ENCODE assay signal across 8 cellular contexts in genomic region chr15:22665059-22665702, GRCh38.
DNase-seq lines count a peak whose midpoint lies in the region; ATAC-seq and TF ChIP-seq lines count a peak whose summit lies in the region.
"Not testable (repeated sequence)": the region's sequence is repeated elsewhere in the genome, so short reads cannot be mapped to it uniquely, and the experiment has no call there.

No MANE protein-coding gene starts in this region.

- not testable (repeated sequence) for H3K36me3 ChIP-seq in CD4-positive, CD25-positive, alpha-beta regulatory T cell (ENCODE audit: control insufficient read depth, insufficient read depth, low read length); left ventricle myocardium inferior; naive thymus-derived CD4-positive, alpha-beta T cell (ENCODE audit: control insufficient read depth in 2 of 3, insufficient read depth in 3 of 3, low read length in 3 of 3)

- CTCF ChIA-PET in activated CD8-positive, alpha-beta T cell treated with anti-CD3 and anti-CD28 coated beads, Interleukin-2, amount 10 ng/mL, durations not matched to agents 7 days and 5 days (lab: Charles Lee); naive thymus-derived CD4-positive, alpha-beta T cell (lab: Charles Lee): not testable (repeated sequence)

- intact Hi-C loops in left ventricle myocardium inferior (cut with micrococcal nuclease); naive thymus-derived CD4-positive, alpha-beta T cell (cut with micrococcal nuclease): not testable (repeated sequence)

- not testable (repeated sequence) for TF ChIP-seq CTCF in chondrocyte (IDR thresholded peaks at IDR 0.05); left ventricle myocardium inferior (IDR thresholded peaks at IDR 0.05; ENCODE audit: borderline replicate concordance)

- H3K27me3 ChIP-seq in CD4-positive, CD25-positive, alpha-beta regulatory T cell (ENCODE audit: control insufficient read depth, insufficient read depth, low read length); left ventricle myocardium inferior (ENCODE audit: low read depth); naive thymus-derived CD4-positive, alpha-beta T cell (ENCODE audit: control insufficient read depth in 2 of 2, insufficient read depth in 2 of 2, low read length in 2 of 2): not testable (repeated sequence)

- not testable (repeated sequence) for H3K27ac ChIP-seq in CD4-positive, CD25-positive, alpha-beta regulatory T cell (ENCODE audit: insufficient read depth, low read length, poor library complexity, severe bottlenecking)
- H3K27ac ChIP-seq in left ventricle myocardium inferior (replicated peaks): peak overlapping the region; percentile 96
- peak overlapping the region; percentile 63 for H3K27ac ChIP-seq in naive thymus-derived CD4-positive, alpha-beta T cell (ENCODE audit: low read depth, low read length)

- H3K4me3 Mint-ChIP-seq in CD4-positive, CD25-positive, alpha-beta regulatory T cell: peak overlapping the region; percentile 78 to 87 (median 84)
- peak overlapping the region; percentile 74 for H3K4me3 Mint-ChIP-seq in activated CD8-positive, alpha-beta T cell treated with anti-CD3 and anti-CD28 coated beads, Interleukin-2, amount 10 ng/mL, durations not matched to agents 7 days and 5 days
- H3K4me3 Mint-ChIP-seq in chondrocyte (ENCODE audit: unreplicated experiment): peak overlapping the region; percentile 74
- peak overlapping the region; percentile 81 to 94 (median 88) for H3K4me3 Mint-ChIP-seq in naive thymus-derived CD4-positive, alpha-beta T cell
- H3K4me3 Mint-ChIP-seq in stimulated activated naive CD8-positive, alpha-beta T cell treated with anti-CD3 and anti-CD28 coated beads, Interleukin-15, Interleukin-2, amounts not matched to agents 100 ng/mL and 50 ng/mL, for 24 hours: peak overlapping the region; percentile 84

- ATAC-seq in CD4-positive, CD25-positive, alpha-beta regulatory T cell (ENCODE audit: low read depth in 2 of 2); activated CD8-positive, alpha-beta T cell treated with anti-CD3 and anti-CD28 coated beads, Interleukin-2, amount 10 ng/mL, durations not matched to agents 7 days and 5 days; naive thymus-derived CD4-positive, alpha-beta T cell: not testable (repeated sequence)

- H3K27me3 Mint-ChIP-seq in CD4-positive, CD25-positive, alpha-beta regulatory T cell: peaks cover 28% of the 10 kb centered on the region
- H3K27me3 Mint-ChIP-seq in activated CD8-positive, alpha-beta T cell treated with anti-CD3 and anti-CD28 coated beads, Interleukin-2, amount 10 ng/mL, durations not matched to agents 7 days and 5 days (ENCODE audit: low read depth); chondrocyte (ENCODE audit: low read depth); stimulated activated naive CD8-positive, alpha-beta T cell treated with anti-CD3 and anti-CD28 coated beads, Interleukin-15, Interleukin-2, amounts not matched to agents 100 ng/mL and 50 ng/mL, for 24 hours: not testable (repeated sequence)
- peaks cover 0 to 37% (median 0%) of the 10 kb centered on the region in 5 donors for H3K27me3 Mint-ChIP-seq in naive thymus-derived CD4-positive, alpha-beta T cell

- not testable (repeated sequence) for H3K36me3 Mint-ChIP-seq in CD4-positive, CD25-positive, alpha-beta regulatory T cell; activated CD8-positive, alpha-beta T cell treated with anti-CD3 and anti-CD28 coated beads, Interleukin-2, amount 10 ng/mL, durations not matched to agents 7 days and 5 days (ENCODE audit: low read depth); chondrocyte (ENCODE audit: low read depth); naive thymus-derived CD4-positive, alpha-beta T cell; stimulated activated naive CD8-positive, alpha-beta T cell treated with anti-CD3 and anti-CD28 coated beads, Interleukin-15, Interleukin-2, amounts not matched to agents 100 ng/mL and 50 ng/mL, for 24 hours (ENCODE audit: low read depth)

- H3K4me1 Mint-ChIP-seq in CD4-positive, CD25-positive, alpha-beta regulatory T cell: peaks cover 0 to 15% (median 6%) of the 10 kb centered on the region in 4 donors
- H3K4me1 Mint-ChIP-seq in activated CD8-positive, alpha-beta T cell treated with anti-CD3 and anti-CD28 coated beads, Interleukin-2, amount 10 ng/mL, durations not matched to agents 7 days and 5 days (ENCODE audit: low read depth): peaks cover 13% of the 10 kb centered on the region
- H3K4me1 Mint-ChIP-seq in chondrocyte (ENCODE audit: low read depth): peaks cover 18% of the 10 kb centered on the region
- peaks cover 7 to 24% (median 20%) of the 10 kb centered on the region in 7 donors for H3K4me1 Mint-ChIP-seq in naive thymus-derived CD4-positive, alpha-beta T cell
- peaks cover 16% of the 10 kb centered on the region for H3K4me1 Mint-ChIP-seq in stimulated activated naive CD8-positive, alpha-beta T cell treated with anti-CD3 and anti-CD28 coated beads, Interleukin-15, Interleukin-2, amounts not matched to agents 100 ng/mL and 50 ng/mL, for 24 hours (ENCODE audit: low read depth)

- peak overlapping the region; percentile 44 for H3K4me3 ChIP-seq in CD4-positive, CD25-positive, alpha-beta regulatory T cell (ENCODE audit: low read depth, low read length)
- H3K4me3 ChIP-seq in left ventricle myocardium inferior: peak overlapping the region; percentile 72
- peak overlapping the region; percentile 20 for H3K4me3 ChIP-seq in naive thymus-derived CD4-positive, alpha-beta T cell (ENCODE audit: low read length)

- POLR2A ChIA-PET in activated CD8-positive, alpha-beta T cell treated with anti-CD3 and anti-CD28 coated beads, Interleukin-2, amount 10 ng/mL, durations not matched to agents 7 days and 5 days (lab: Charles Lee): interaction anchor here (1.4 kb wide), 1 partner anchor 374 kb away, joined by 3 read pairs; the partner anchor contains the start of gene TUBGCP5
- POLR2A ChIA-PET in naive thymus-derived CD4-positive, alpha-beta T cell (lab: Charles Lee): not testable (repeated sequence)

- peak in 2 of 3 donors; percentile 9 to 22 for DNase-seq in CD4-positive, CD25-positive, alpha-beta regulatory T cell
- DNase-seq in HCEC 1CT (peak; percentile 59), NCI-H82 (lab: John Stamatoyannopoulos, UW) (peak; percentile 30)
- DNase-seq in activated CD8-positive, alpha-beta T cell treated with anti-CD3 and anti-CD28 coated beads, Interleukin-2, amount 10 ng/mL, durations not matched to agents 7 days and 5 days: peak; percentile 24
- DNase-seq in chondrocyte (ENCODE audit: low spot score); left ventricle myocardium inferior: not testable (repeated sequence)
- peak in 8 of 9 donors; percentile 6 to 35 (median 28) for DNase-seq in naive thymus-derived CD4-positive, alpha-beta T cell

- H3K9me3 Mint-ChIP-seq in CD4-positive, CD25-positive, alpha-beta regulatory T cell; activated CD8-positive, alpha-beta T cell treated with anti-CD3 and anti-CD28 coated beads, Interleukin-2, amount 10 ng/mL, durations not matched to agents 7 days and 5 days (ENCODE audit: insufficient read depth); chondrocyte (ENCODE audit: low read depth); naive thymus-derived CD4-positive, alpha-beta T cell; stimulated activated naive CD8-positive, alpha-beta T cell treated with anti-CD3 and anti-CD28 coated beads, Interleukin-15, Interleukin-2, amounts not matched to agents 100 ng/mL and 50 ng/mL, for 24 hours: not testable (repeated sequence)

- not testable (repeated sequence) for H3K9me3 ChIP-seq in CD4-positive, CD25-positive, alpha-beta regulatory T cell (ENCODE audit: control insufficient read depth in 2 of 2, low read length in 2 of 2); left ventricle myocardium inferior (replicated peaks); naive thymus-derived CD4-positive, alpha-beta T cell (ENCODE audit: control insufficient read depth in 2 of 3, low read length in 3 of 3)

- peak overlapping the region; percentile 54 to 94 (median 88) for H3K27ac Mint-ChIP-seq in CD4-positive, CD25-positive, alpha-beta regulatory T cell
- H3K27ac Mint-ChIP-seq in activated CD8-positive, alpha-beta T cell treated with anti-CD3 and anti-CD28 coated beads, Interleukin-2, amount 10 ng/mL, durations not matched to agents 7 days and 5 days: peak overlapping the region; percentile 82
- peak overlapping the region; percentile 94 for H3K27ac Mint-ChIP-seq in chondrocyte (ENCODE audit: unreplicated experiment)
- peak overlapping the region; percentile 72 to 95 (median 88) for H3K27ac Mint-ChIP-seq in naive thymus-derived CD4-positive, alpha-beta T cell
- H3K27ac Mint-ChIP-seq in stimulated activated naive CD8-positive, alpha-beta T cell treated with anti-CD3 and anti-CD28 coated beads, Interleukin-15, Interleukin-2, amounts not matched to agents 100 ng/mL and 50 ng/mL, for 24 hours: peak overlapping the region; percentile 93

- not testable (repeated sequence) for H3K4me1 ChIP-seq in CD4-positive, CD25-positive, alpha-beta regulatory T cell (ENCODE audit: control insufficient read depth, insufficient read depth, low read length, poor library complexity, severe bottlenecking); left ventricle myocardium inferior; naive thymus-derived CD4-positive, alpha-beta T cell (ENCODE audit: control insufficient read depth in 2 of 2, insufficient read depth in 2 of 2, low read length in 2 of 2)

Comparison
In these comparisons a context has a peak if more than half of its experiments do, and no peak if none do; other contexts are left out.
1. H3K4me3 ChIP-seq: peak in every context shown above with its lines; median percentile 72 in left ventricle myocardium inferior; 44 in CD4-positive, CD25-positive, alpha-beta regulatory T cell; 20 in naive thymus-derived CD4-positive, alpha-beta T cell.